ENCODE assay signal across 2 cellular contexts in the genomic region with DNA sequence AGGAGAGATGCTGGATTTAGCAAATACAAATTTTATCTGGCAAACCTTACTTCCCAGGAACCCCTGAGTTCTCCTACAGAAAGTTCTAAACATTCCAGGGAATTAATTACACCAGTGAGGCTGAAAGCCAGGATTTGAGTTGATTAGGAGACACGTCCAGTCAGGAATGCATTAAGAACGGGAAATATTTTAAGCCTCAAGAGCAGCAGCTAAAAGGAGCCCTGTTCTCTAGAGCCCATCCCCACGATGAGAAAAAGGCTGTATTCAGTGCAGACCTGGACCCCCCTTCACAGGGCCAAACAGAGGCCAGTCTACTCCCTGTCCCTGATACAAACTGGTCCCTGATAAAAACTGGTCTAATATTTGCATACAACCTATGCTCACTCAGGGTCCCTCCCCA.
TF ChIP-seq lines count a peak whose summit lies in the region.

No MANE protein-coding gene starts in this region.

TF ChIP-seq in SK-N-SH treated with all-trans-retinoic acid at 6 μM for 48 hours, 23 proteins besides CTCF, POLR2A, EP300 and RAD21 (continued from another document):
- TF ChIP-seq, protein P1, sequence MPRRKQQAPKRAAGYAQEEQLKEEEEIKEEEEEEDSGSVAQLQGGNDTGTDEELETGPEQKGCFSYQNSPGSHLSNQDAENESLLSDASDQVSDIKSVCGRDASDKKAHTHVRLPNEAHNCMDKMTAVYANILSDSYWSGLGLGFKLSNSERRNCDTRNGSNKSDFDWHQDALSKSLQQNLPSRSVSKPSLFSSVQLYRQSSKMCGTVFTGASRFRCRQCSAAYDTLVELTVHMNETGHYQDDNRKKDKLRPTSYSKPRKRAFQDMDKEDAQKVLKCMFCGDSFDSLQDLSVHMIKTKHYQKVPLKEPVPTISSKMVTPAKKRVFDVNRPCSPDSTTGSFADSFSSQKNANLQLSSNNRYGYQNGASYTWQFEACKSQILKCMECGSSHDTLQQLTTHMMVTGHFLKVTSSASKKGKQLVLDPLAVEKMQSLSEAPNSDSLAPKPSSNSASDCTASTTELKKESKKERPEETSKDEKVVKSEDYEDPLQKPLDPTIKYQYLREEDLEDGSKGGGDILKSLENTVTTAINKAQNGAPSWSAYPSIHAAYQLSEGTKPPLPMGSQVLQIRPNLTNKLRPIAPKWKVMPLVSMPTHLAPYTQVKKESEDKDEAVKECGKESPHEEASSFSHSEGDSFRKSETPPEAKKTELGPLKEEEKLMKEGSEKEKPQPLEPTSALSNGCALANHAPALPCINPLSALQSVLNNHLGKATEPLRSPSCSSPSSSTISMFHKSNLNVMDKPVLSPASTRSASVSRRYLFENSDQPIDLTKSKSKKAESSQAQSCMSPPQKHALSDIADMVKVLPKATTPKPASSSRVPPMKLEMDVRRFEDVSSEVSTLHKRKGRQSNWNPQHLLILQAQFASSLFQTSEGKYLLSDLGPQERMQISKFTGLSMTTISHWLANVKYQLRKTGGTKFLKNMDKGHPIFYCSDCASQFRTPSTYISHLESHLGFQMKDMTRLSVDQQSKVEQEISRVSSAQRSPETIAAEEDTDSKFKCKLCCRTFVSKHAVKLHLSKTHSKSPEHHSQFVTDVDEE (CRISPR knock-in tag; IDR thresholded peaks at IDR 0.05): no peak
- no peak for TF ChIP-seq CSDC2 (CRISPR knock-in tag; IDR thresholded peaks at IDR 0.05)
- TF ChIP-seq TCF4 (CRISPR knock-in tag; IDR thresholded peaks at IDR 0.05; ENCODE audit: borderline replicate concordance): no peak
- TF ChIP-seq, protein P2, sequence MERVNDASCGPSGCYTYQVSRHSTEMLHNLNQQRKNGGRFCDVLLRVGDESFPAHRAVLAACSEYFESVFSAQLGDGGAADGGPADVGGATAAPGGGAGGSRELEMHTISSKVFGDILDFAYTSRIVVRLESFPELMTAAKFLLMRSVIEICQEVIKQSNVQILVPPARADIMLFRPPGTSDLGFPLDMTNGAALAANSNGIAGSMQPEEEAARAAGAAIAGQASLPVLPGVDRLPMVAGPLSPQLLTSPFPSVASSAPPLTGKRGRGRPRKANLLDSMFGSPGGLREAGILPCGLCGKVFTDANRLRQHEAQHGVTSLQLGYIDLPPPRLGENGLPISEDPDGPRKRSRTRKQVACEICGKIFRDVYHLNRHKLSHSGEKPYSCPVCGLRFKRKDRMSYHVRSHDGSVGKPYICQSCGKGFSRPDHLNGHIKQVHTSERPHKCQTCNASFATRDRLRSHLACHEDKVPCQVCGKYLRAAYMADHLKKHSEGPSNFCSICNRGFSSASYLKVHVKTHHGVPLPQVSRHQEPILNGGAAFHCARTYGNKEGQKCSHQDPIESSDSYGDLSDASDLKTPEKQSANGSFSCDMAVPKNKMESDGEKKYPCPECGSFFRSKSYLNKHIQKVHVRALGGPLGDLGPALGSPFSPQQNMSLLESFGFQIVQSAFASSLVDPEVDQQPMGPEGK (CRISPR knock-in tag; IDR thresholded peaks at IDR 0.05; ENCODE audit: borderline replicate concordance): no peak
- peak; percentile 13; the same call in 1 of the 2 replicates for TF ChIP-seq SNAI2 (CRISPR knock-in tag; IDR thresholded peaks at IDR 0.05)
- TF ChIP-seq ZNF8 (CRISPR knock-in tag; IDR thresholded peaks at IDR 0.05): no peak
- TF ChIP-seq ISL1 (CRISPR knock-in tag; IDR thresholded peaks at IDR 0.05): peak; percentile 71
- TF ChIP-seq, protein P3, sequence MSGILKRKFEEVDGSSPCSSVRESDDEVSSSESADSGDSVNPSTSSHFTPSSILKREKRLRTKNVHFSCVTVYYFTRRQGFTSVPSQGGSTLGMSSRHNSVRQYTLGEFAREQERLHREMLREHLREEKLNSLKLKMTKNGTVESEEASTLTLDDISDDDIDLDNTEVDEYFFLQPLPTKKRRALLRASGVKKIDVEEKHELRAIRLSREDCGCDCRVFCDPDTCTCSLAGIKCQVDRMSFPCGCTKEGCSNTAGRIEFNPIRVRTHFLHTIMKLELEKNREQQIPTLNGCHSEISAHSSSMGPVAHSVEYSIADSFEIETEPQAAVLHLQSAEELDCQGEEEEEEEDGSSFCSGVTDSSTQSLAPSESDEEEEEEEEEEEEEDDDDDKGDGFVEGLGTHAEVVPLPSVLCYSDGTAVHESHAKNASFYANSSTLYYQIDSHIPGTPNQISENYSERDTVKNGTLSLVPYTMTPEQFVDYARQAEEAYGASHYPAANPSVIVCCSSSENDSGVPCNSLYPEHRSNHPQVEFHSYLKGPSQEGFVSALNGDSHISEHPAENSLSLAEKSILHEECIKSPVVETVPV (CRISPR knock-in tag; IDR thresholded peaks at IDR 0.05): no peak
- no peak for TF ChIP-seq GLIS3 (CRISPR knock-in tag; IDR thresholded peaks at IDR 0.05)
- no peak for TF ChIP-seq ARNTL (CRISPR knock-in tag; IDR thresholded peaks at IDR 0.05; ENCODE audit: borderline replicate concordance, low read depth)

TF ChIP-seq in SK-N-SH, 30 proteins besides CTCF, POLR2A, EP300 and RAD21 (continued from another document):
- TF ChIP-seq, protein P4, sequence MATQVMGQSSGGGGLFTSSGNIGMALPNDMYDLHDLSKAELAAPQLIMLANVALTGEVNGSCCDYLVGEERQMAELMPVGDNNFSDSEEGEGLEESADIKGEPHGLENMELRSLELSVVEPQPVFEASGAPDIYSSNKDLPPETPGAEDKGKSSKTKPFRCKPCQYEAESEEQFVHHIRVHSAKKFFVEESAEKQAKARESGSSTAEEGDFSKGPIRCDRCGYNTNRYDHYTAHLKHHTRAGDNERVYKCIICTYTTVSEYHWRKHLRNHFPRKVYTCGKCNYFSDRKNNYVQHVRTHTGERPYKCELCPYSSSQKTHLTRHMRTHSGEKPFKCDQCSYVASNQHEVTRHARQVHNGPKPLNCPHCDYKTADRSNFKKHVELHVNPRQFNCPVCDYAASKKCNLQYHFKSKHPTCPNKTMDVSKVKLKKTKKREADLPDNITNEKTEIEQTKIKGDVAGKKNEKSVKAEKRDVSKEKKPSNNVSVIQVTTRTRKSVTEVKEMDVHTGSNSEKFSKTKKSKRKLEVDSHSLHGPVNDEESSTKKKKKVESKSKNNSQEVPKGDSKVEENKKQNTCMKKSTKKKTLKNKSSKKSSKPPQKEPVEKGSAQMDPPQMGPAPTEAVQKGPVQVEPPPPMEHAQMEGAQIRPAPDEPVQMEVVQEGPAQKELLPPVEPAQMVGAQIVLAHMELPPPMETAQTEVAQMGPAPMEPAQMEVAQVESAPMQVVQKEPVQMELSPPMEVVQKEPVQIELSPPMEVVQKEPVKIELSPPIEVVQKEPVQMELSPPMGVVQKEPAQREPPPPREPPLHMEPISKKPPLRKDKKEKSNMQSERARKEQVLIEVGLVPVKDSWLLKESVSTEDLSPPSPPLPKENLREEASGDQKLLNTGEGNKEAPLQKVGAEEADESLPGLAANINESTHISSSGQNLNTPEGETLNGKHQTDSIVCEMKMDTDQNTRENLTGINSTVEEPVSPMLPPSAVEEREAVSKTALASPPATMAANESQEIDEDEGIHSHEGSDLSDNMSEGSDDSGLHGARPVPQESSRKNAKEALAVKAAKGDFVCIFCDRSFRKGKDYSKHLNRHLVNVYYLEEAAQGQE (IDR thresholded peaks at IDR 0.05; ENCODE audit: low read depth, low read length): no peak
- TF ChIP-seq, protein P5, sequence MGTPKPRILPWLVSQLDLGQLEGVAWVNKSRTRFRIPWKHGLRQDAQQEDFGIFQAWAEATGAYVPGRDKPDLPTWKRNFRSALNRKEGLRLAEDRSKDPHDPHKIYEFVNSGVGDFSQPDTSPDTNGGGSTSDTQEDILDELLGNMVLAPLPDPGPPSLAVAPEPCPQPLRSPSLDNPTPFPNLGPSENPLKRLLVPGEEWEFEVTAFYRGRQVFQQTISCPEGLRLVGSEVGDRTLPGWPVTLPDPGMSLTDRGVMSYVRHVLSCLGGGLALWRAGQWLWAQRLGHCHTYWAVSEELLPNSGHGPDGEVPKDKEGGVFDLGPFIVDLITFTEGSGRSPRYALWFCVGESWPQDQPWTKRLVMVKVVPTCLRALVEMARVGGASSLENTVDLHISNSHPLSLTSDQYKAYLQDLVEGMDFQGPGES (IDR thresholded peaks at IDR 0.05; ENCODE audit: low read depth, low read length): no peak
